ENCODE assay signal across 8 cellular contexts in genomic region chr2:24492283-24493272, GRCh38. TPM values are rescaled to one million over a fixed set of nuclear protein-coding genes. Genes with fewer than 3 reads are reported as not detected.
A peak's percentile ranks its signal among the peaks of the same experiment; 100 is the strongest.
DNase-seq lines count a peak whose midpoint lies in the region; ATAC-seq and TF ChIP-seq lines count a peak whose summit lies in the region.

No MANE protein-coding gene starts in this region.

- CTCF ChIA-PET in activated naive CD4-positive, alpha-beta T cell treated with anti-CD3 and anti-CD28 coated beads, Interleukin-2, amount 10 ng/mL, durations not matched to agents 7 days and 5 days (lab: Charles Lee), result interaction anchor here (0.8 to 1.8 kb wide), 2 partner anchors 121 to 335 kb away, joined by 3 to 4 read pairs; no protein-coding TSS in a partner anchor

- H3K4me1 Mint-ChIP-seq in activated naive CD4-positive, alpha-beta T cell treated with anti-CD3 and anti-CD28 coated beads, Interleukin-2, amount 10 ng/mL, durations not matched to agents 7 days and 5 days, result peaks cover 39% of the 10 kb centered on the region
- H3K4me1 Mint-ChIP-seq in naive thymus-derived CD8-positive, alpha-beta T cell, result peaks cover 40 to 71% (median 63%) of the 10 kb centered on the region in 4 donors

- H3K27ac ChIP-seq in SK-N-MC, result peak overlapping the region; percentile 37; the same call in 1 of the 2 replicates

- H3K36me3 ChIP-seq in SK-N-MC (ENCODE audit: insufficient read depth, low read length), result no peaks in the 10 kb centered on the region

- H3K27ac Mint-ChIP-seq in activated naive CD4-positive, alpha-beta T cell treated with anti-CD3 and anti-CD28 coated beads, Interleukin-2, amount 10 ng/mL, durations not matched to agents 7 days and 5 days, result peak overlapping the region; percentile 9
- H3K27ac Mint-ChIP-seq in naive thymus-derived CD8-positive, alpha-beta T cell, result peak overlapping the region; percentile 57 to 93 (median 88)

- peaks cover 13% of the 10 kb centered on the region for H3K27me3 Mint-ChIP-seq in activated naive CD4-positive, alpha-beta T cell treated with anti-CD3 and anti-CD28 coated beads, Interleukin-2, amount 10 ng/mL, durations not matched to agents 7 days and 5 days
- no peaks in the 10 kb centered on the region for H3K27me3 Mint-ChIP-seq in naive thymus-derived CD8-positive, alpha-beta T cell

- peaks cover 5% of the 10 kb centered on the region for H3K36me3 Mint-ChIP-seq in activated naive CD4-positive, alpha-beta T cell treated with anti-CD3 and anti-CD28 coated beads, Interleukin-2, amount 10 ng/mL, durations not matched to agents 7 days and 5 days
- no peaks in the 10 kb centered on the region for H3K36me3 Mint-ChIP-seq in naive thymus-derived CD8-positive, alpha-beta T cell

- peak overlapping the region; percentile 32 for H3K9ac ChIP-seq in SK-N-MC (ENCODE audit: insufficient read length)

- H3K9me3 Mint-ChIP-seq in activated naive CD4-positive, alpha-beta T cell treated with anti-CD3 and anti-CD28 coated beads, Interleukin-2, amount 10 ng/mL, durations not matched to agents 7 days and 5 days, result no peaks in the 10 kb centered on the region
- no peaks in the 10 kb centered on the region for H3K9me3 Mint-ChIP-seq in naive thymus-derived CD8-positive, alpha-beta T cell

- no peak for DNase-seq in activated naive CD4-positive, alpha-beta T cell treated with anti-CD3 and anti-CD28 coated beads, Interleukin-2, amount 10 ng/mL, durations not matched to agents 7 days and 5 days
- DNase-seq in activated naive CD4-positive, alpha-beta T cell treated with Interleukin-2 at 50 U/mL for 16 hours, result no peak
- no peak for DNase-seq in SK-N-MC (ENCODE audit: low read depth, low spot score)
- no peak for DNase-seq in epithelial cell of proximal tubule (ENCODE audit: low read depth)
- DNase-seq in naive thymus-derived CD8-positive, alpha-beta T cell, result peak in 2 of 10 donors; percentile 14
- DNase-seq in NK-92 treated with Interleukin-12 subunit alpha and Interleukin-12 subunit beta, amount 100 ng/mL, for 24 hours (lab: John Stamatoyannopoulos, UW), result no peak

- peak overlapping the region; percentile 72 for H3K4me3 Mint-ChIP-seq in activated naive CD4-positive, alpha-beta T cell treated with anti-CD3 and anti-CD28 coated beads, Interleukin-2, amount 10 ng/mL, durations not matched to agents 7 days and 5 days
- H3K4me3 Mint-ChIP-seq in naive thymus-derived CD8-positive, alpha-beta T cell, result peak overlapping the region; percentile 80 to 92 (median 84)

- H3K9me3 ChIP-seq in SK-N-MC (ENCODE audit: low read depth, low read length), result no peaks in the 10 kb centered on the region

- no peak for TF ChIP-seq CTCF in epithelial cell of proximal tubule (conservative IDR thresholded peaks at IDR 0.05; ENCODE audit: low read depth, low read length)

- peak overlapping the region; percentile 85 for H3K4me3 ChIP-seq in SK-N-MC
- peak overlapping the region; percentile 79 for H3K4me3 ChIP-seq in epithelial cell of proximal tubule (ENCODE audit: low read depth, low read length)

- POLR2A ChIA-PET in naive thymus-derived CD8-positive, alpha-beta T cell (lab: Charles Lee), result interaction anchor here (0.6 to 1.5 kb wide), 5 partner anchors 11 to 1536 kb away, joined by 3 to 4 read pairs (median 3); no protein-coding TSS in a partner anchor

- no peak for ATAC-seq in naive thymus-derived CD8-positive, alpha-beta T cell
- ATAC-seq in HG03175 (IDR thresholded peaks at IDR 0.05; ENCODE audit: unreplicated experiment) (no peak), GM18873 (IDR thresholded peaks at IDR 0.05; ENCODE audit: low FRiP score, unreplicated experiment) (no peak)

RNA-seq across cellular contexts. Expression of gene NCOA1, which starts 1.5 kb away (rescaled TPM):
- total RNA-seq in epithelial cell of proximal tubule, result 3.5 and 11.0 TPM in 2 replicates
- 10 to 100 TPM; 41.3 to 44.8 TPM for total RNA-seq in naive thymus-derived CD8-positive, alpha-beta T cell
- polyA plus RNA-seq in naive thymus-derived CD8-positive, alpha-beta T cell, result 10 to 100 TPM; 13.0 to 27.2 (median 23.7) TPM
